In genomic region chr4:74331252-74331651, GRCh38 we compare ENCODE assay signal across 1 cellular context.
TF ChIP-seq lines count a peak whose summit lies in the region.

No MANE protein-coding gene starts in this region.

TF ChIP-seq in K562, 482 proteins besides CTCF, POLR2A, EP300 and RAD21 (continued from another document and continues in another):
- TF ChIP-seq, protein P1, sequence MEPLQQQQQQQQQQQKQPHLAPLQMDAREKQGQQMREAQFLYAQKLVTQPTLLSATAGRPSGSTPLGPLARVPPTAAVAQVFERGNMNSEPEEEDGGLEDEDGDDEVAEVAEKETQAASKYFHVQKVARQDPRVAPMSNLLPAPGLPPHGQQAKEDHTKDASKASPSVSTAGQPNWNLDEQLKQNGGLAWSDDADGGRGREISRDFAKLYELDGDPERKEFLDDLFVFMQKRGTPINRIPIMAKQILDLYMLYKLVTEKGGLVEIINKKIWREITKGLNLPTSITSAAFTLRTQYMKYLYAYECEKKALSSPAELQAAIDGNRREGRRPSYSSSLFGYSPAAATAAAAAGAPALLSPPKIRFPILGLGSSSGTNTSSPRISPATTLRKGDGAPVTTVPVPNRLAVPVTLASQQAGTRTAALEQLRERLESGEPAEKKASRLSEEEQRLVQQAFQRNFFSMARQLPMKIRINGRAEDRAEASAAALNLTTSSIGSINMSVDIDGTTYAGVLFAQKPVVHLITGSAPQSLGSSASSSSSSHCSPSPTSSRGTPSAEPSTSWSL (CRISPR knock-in tag; IDR thresholded peaks at IDR 0.05; ENCODE audit: borderline replicate concordance), result no peak
- TF ChIP-seq ZNF347 (CRISPR knock-in tag; IDR thresholded peaks at IDR 0.05; ENCODE audit: low read depth), result no peak
- TF ChIP-seq ARNT (IDR thresholded peaks at IDR 0.05), result no peak
- no peak for TF ChIP-seq NR2C1 (IDR thresholded peaks at IDR 0.05)
- no peak for TF ChIP-seq NR2C1 (tag; IDR thresholded peaks at IDR 0.05)
- no peak for TF ChIP-seq PYGO2 (tag; IDR thresholded peaks at IDR 0.05)
- TF ChIP-seq CHD4 (IDR thresholded peaks at IDR 0.05; ENCODE audit: insufficient read depth, insufficient replicate concordance, low read depth, low read length, poor library complexity, severe bottlenecking), result no peak
- 0 out of 2 replicates have a peak, but pooled peaks have one; percentile 26 for TF ChIP-seq SUPT5H (IDR thresholded peaks at IDR 0.05)
- TF ChIP-seq ZNF174 (CRISPR knock-in tag; IDR thresholded peaks at IDR 0.05), result no peak
- TF ChIP-seq ZNF766 (CRISPR knock-in tag; conservative IDR thresholded peaks at IDR 0.05), result peak; percentile 65
- no peak for TF ChIP-seq TFAM (CRISPR knock-in tag; conservative IDR thresholded peaks at IDR 0.05)
- TF ChIP-seq SMARCA5 (IDR thresholded peaks at IDR 0.05), result no peak
- TF ChIP-seq, protein P2, sequence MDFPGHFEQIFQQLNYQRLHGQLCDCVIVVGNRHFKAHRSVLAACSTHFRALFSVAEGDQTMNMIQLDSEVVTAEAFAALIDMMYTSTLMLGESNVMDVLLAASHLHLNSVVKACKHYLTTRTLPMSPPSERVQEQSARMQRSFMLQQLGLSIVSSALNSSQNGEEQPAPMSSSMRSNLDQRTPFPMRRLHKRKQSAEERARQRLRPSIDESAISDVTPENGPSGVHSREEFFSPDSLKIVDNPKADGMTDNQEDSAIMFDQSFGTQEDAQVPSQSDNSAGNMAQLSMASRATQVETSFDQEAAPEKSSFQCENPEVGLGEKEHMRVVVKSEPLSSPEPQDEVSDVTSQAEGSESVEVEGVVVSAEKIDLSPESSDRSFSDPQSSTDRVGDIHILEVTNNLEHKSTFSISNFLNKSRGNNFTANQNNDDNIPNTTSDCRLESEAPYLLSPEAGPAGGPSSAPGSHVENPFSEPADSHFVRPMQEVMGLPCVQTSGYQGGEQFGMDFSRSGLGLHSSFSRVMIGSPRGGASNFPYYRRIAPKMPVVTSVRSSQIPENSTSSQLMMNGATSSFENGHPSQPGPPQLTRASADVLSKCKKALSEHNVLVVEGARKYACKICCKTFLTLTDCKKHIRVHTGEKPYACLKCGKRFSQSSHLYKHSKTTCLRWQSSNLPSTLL (IDR thresholded peaks at IDR 0.05), result no peak
- TF ChIP-seq ZNF444 (CRISPR knock-in tag; IDR thresholded peaks at IDR 0.05), result no peak
- no peak for TF ChIP-seq TCF7L2 (IDR thresholded peaks at IDR 0.05; ENCODE audit: low read depth, low read length)
- no peak for TF ChIP-seq NFYB (IDR thresholded peaks at IDR 0.05; ENCODE audit: extremely low read depth, insufficient read length)
- TF ChIP-seq, protein P3, sequence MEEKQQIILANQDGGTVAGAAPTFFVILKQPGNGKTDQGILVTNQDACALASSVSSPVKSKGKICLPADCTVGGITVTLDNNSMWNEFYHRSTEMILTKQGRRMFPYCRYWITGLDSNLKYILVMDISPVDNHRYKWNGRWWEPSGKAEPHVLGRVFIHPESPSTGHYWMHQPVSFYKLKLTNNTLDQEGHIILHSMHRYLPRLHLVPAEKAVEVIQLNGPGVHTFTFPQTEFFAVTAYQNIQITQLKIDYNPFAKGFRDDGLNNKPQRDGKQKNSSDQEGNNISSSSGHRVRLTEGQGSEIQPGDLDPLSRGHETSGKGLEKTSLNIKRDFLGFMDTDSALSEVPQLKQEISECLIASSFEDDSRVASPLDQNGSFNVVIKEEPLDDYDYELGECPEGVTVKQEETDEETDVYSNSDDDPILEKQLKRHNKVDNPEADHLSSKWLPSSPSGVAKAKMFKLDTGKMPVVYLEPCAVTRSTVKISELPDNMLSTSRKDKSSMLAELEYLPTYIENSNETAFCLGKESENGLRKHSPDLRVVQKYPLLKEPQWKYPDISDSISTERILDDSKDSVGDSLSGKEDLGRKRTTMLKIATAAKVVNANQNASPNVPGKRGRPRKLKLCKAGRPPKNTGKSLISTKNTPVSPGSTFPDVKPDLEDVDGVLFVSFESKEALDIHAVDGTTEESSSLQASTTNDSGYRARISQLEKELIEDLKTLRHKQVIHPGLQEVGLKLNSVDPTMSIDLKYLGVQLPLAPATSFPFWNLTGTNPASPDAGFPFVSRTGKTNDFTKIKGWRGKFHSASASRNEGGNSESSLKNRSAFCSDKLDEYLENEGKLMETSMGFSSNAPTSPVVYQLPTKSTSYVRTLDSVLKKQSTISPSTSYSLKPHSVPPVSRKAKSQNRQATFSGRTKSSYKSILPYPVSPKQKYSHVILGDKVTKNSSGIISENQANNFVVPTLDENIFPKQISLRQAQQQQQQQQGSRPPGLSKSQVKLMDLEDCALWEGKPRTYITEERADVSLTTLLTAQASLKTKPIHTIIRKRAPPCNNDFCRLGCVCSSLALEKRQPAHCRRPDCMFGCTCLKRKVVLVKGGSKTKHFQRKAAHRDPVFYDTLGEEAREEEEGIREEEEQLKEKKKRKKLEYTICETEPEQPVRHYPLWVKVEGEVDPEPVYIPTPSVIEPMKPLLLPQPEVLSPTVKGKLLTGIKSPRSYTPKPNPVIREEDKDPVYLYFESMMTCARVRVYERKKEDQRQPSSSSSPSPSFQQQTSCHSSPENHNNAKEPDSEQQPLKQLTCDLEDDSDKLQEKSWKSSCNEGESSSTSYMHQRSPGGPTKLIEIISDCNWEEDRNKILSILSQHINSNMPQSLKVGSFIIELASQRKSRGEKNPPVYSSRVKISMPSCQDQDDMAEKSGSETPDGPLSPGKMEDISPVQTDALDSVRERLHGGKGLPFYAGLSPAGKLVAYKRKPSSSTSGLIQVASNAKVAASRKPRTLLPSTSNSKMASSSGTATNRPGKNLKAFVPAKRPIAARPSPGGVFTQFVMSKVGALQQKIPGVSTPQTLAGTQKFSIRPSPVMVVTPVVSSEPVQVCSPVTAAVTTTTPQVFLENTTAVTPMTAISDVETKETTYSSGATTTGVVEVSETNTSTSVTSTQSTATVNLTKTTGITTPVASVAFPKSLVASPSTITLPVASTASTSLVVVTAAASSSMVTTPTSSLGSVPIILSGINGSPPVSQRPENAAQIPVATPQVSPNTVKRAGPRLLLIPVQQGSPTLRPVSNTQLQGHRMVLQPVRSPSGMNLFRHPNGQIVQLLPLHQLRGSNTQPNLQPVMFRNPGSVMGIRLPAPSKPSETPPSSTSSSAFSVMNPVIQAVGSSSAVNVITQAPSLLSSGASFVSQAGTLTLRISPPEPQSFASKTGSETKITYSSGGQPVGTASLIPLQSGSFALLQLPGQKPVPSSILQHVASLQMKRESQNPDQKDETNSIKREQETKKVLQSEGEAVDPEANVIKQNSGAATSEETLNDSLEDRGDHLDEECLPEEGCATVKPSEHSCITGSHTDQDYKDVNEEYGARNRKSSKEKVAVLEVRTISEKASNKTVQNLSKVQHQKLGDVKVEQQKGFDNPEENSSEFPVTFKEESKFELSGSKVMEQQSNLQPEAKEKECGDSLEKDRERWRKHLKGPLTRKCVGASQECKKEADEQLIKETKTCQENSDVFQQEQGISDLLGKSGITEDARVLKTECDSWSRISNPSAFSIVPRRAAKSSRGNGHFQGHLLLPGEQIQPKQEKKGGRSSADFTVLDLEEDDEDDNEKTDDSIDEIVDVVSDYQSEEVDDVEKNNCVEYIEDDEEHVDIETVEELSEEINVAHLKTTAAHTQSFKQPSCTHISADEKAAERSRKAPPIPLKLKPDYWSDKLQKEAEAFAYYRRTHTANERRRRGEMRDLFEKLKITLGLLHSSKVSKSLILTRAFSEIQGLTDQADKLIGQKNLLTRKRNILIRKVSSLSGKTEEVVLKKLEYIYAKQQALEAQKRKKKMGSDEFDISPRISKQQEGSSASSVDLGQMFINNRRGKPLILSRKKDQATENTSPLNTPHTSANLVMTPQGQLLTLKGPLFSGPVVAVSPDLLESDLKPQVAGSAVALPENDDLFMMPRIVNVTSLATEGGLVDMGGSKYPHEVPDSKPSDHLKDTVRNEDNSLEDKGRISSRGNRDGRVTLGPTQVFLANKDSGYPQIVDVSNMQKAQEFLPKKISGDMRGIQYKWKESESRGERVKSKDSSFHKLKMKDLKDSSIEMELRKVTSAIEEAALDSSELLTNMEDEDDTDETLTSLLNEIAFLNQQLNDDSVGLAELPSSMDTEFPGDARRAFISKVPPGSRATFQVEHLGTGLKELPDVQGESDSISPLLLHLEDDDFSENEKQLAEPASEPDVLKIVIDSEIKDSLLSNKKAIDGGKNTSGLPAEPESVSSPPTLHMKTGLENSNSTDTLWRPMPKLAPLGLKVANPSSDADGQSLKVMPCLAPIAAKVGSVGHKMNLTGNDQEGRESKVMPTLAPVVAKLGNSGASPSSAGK (IDR thresholded peaks at IDR 0.05), result no peak
- TF ChIP-seq, protein P4, sequence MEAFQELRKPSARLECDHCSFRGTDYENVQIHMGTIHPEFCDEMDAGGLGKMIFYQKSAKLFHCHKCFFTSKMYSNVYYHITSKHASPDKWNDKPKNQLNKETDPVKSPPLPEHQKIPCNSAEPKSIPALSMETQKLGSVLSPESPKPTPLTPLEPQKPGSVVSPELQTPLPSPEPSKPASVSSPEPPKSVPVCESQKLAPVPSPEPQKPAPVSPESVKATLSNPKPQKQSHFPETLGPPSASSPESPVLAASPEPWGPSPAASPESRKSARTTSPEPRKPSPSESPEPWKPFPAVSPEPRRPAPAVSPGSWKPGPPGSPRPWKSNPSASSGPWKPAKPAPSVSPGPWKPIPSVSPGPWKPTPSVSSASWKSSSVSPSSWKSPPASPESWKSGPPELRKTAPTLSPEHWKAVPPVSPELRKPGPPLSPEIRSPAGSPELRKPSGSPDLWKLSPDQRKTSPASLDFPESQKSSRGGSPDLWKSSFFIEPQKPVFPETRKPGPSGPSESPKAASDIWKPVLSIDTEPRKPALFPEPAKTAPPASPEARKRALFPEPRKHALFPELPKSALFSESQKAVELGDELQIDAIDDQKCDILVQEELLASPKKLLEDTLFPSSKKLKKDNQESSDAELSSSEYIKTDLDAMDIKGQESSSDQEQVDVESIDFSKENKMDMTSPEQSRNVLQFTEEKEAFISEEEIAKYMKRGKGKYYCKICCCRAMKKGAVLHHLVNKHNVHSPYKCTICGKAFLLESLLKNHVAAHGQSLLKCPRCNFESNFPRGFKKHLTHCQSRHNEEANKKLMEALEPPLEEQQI (IDR thresholded peaks at IDR 0.05), result peak; percentile 28; the same call in 1 of the 2 replicates
- TF ChIP-seq, protein P5, sequence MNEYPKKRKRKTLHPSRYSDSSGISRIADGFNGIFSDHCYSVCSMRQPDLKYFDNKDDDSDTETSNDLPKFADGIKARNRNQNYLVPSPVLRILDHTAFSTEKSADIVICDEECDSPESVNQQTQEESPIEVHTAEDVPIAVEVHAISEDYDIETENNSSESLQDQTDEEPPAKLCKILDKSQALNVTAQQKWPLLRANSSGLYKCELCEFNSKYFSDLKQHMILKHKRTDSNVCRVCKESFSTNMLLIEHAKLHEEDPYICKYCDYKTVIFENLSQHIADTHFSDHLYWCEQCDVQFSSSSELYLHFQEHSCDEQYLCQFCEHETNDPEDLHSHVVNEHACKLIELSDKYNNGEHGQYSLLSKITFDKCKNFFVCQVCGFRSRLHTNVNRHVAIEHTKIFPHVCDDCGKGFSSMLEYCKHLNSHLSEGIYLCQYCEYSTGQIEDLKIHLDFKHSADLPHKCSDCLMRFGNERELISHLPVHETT (CRISPR knock-in tag; conservative IDR thresholded peaks at IDR 0.05 in 1 of 2, IDR thresholded peaks at IDR 0.05 in 1 of 2), result no peak
- no peak for TF ChIP-seq TOE1 (IDR thresholded peaks at IDR 0.05; ENCODE audit: borderline replicate concordance)
- no peak for TF ChIP-seq TOE1 (CRISPR knock-in tag; IDR thresholded peaks at IDR 0.05; ENCODE audit: borderline replicate concordance, low read depth)
- TF ChIP-seq HIVEP1 (CRISPR knock-in tag; IDR thresholded peaks at IDR 0.05), result no peak
- no peak for TF ChIP-seq TCF3 (CRISPR knock-in tag; IDR thresholded peaks at IDR 0.05)
- no peak for TF ChIP-seq HOXB6 (CRISPR knock-in tag; IDR thresholded peaks at IDR 0.05; ENCODE audit: borderline replicate concordance)
- TF ChIP-seq CGGBP1 (CRISPR knock-in tag; IDR thresholded peaks at IDR 0.05), result no peak
- no peak for TF ChIP-seq PHF20 (IDR thresholded peaks at IDR 0.05; ENCODE audit: partially characterized antibody)
- no peak for TF ChIP-seq ZNF280A (IDR thresholded peaks at IDR 0.05; ENCODE audit: low read depth, partially characterized antibody)
- no peak for TF ChIP-seq ELK3 (CRISPR knock-in tag; IDR thresholded peaks at IDR 0.05)
- TF ChIP-seq ZMIZ1 (IDR thresholded peaks at IDR 0.05; ENCODE audit: low read depth in 2 of 2, low read length in 2 of 2), result no peak
- peak; percentile 72 for TF ChIP-seq NFRKB (IDR thresholded peaks at IDR 0.05; ENCODE audit: low read depth)
- TF ChIP-seq NFIX (CRISPR knock-in tag; IDR thresholded peaks at IDR 0.05; ENCODE audit: low read depth), result no peak
